Comparison of ENCODE assay signal across 13 cellular contexts in the genomic region with DNA sequence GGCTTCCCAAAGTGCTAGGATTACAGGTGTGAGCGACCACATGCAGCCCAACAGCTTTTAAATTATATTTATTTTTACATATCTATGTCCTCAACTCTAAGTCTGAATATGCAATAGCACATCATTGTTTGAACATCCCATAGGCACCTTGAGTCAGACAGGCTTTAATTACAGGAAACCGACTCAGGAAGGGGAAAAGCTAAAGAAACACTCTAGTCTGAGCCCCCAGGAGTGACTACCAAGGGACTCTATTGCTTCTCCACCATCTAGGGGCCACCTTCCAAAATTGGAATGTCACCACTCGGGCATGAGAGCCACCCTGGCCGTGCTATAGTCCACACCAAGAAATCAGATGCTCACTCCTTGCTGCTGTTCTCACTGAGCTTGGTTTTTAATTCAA. TPM values are rescaled to one million over a fixed set of nuclear protein-coding genes. Genes with fewer than 3 reads are reported as not detected.
DNase-seq lines count a peak whose midpoint lies in the region; ATAC-seq, FAIRE-seq and TF ChIP-seq lines count a peak whose summit lies in the region.
"Had no signal": no experiment of that assay in that cellular context is flagged by ENCODE, and none has a peak within 500 bp of the region (broad histone marks: within the 10 kb centered on the region; RNA-seq: fewer than 3 reads in every experiment).

No MANE protein-coding gene starts in this region.

- H3K4ac ChIP-seq in trophoblast cell (ENCODE audit: low read depth, low read length): no peak overlapping the region

- H2BK5ac ChIP-seq in trophoblast cell (ENCODE audit: low read depth, low read length, poor library complexity): peak overlapping the region; percentile 80

- H3K27ac Mint-ChIP-seq in endothelial cell (ENCODE audit: unreplicated experiment): peak overlapping the region; percentile 88

- no peak overlapping the region for H3K18ac ChIP-seq in trophoblast cell (ENCODE audit: low read length)

- no peaks in the 10 kb centered on the region for H3K79me2 ChIP-seq in Loucy (ENCODE audit: insufficient read depth, low read length)
- H3K79me2 ChIP-seq in trophoblast cell (ENCODE audit: control insufficient read depth, insufficient read depth, low read length, poor library complexity): peaks cover 2% of the 10 kb centered on the region

- no peaks in the 10 kb centered on the region for H3K9me3 Mint-ChIP-seq in endothelial cell (ENCODE audit: unreplicated experiment)
- H3K9me3 Mint-ChIP-seq: CD8-positive, alpha-beta memory T cell had no signal

- no peak overlapping the region for H3K14ac ChIP-seq in trophoblast cell (ENCODE audit: low read length)

- H3K4me3 ChIP-seq in Loucy (ENCODE audit: low read length, poor library complexity, severe bottlenecking): peak overlapping the region; percentile 26
- H3K4me3 ChIP-seq in trophoblast cell (ENCODE audit: low read depth, low read length): no peak overlapping the region
- H3K4me3 ChIP-seq: A549 had no signal

- no peak overlapping the region for H2BK12ac ChIP-seq in trophoblast cell (ENCODE audit: low read length)

- peaks cover 33% of the 10 kb centered on the region for H3K4me1 Mint-ChIP-seq in endothelial cell (ENCODE audit: unreplicated experiment)

- no peak for DNase-seq in endothelial cell (ENCODE audit: low spot score)
- DNase-seq in trophoblast cell: no peak
- DNase-seq in medulla oblongata (ENCODE audit: extremely low spot score): no peak
- no peak for DNase-seq in DMS53 treated with DMSO at 0.1 percent for 48 hours (lab: John Stamatoyannopoulos, UW; ENCODE audit: unreplicated experiment)
- no peak for DNase-seq in GM19239 (ENCODE audit: insufficient read length, low spot score)
- DNase-seq: Caco-2; CD8-positive, alpha-beta memory T cell had no signal

- no peak overlapping the region for H4K12ac ChIP-seq in trophoblast cell (ENCODE audit: low read depth, low read length)

- no peak for FAIRE-seq in GM19239 (lab: Jason Lieb, UNC)
- FAIRE-seq: A549, HepG2, HTR-8/SVneo had no signal

- ATAC-seq in HG03139 (IDR thresholded peaks at IDR 0.05; ENCODE audit: unreplicated experiment): no peak
- ATAC-seq: A549, HepG2 had no signal

- no peaks in the 10 kb centered on the region for H4K20me1 ChIP-seq in Loucy (ENCODE audit: insufficient read depth, low read length, poor library complexity, severe bottlenecking)

- peak overlapping the region; percentile 67 for H2BK120ac ChIP-seq in trophoblast cell (ENCODE audit: insufficient read depth, low read length, poor library complexity)

- no peaks in the 10 kb centered on the region for H3K9me2 ChIP-seq in Loucy (replicated peaks; ENCODE audit: low read depth, low read length)

- H3K9me3 ChIP-seq in Loucy (ENCODE audit: insufficient read depth, low read depth, low read length): no peaks in the 10 kb centered on the region
- H3K9me3 ChIP-seq in trophoblast cell (ENCODE audit: insufficient read depth, low read depth, low read length): no peaks in the 10 kb centered on the region
- H3K9me3 ChIP-seq: A549, Caco-2 had no signal

- H3K4me3 Mint-ChIP-seq in endothelial cell (ENCODE audit: unreplicated experiment): no peak overlapping the region
- H3K4me3 Mint-ChIP-seq: CD8-positive, alpha-beta memory T cell had no signal

- H3K4me2 ChIP-seq in Loucy (ENCODE audit: low read depth, low read length, poor library complexity, severe bottlenecking) (peak overlapping the region; percentile 44), trophoblast cell (ENCODE audit: low read length) (no peak overlapping the region)
- H3K4me2 ChIP-seq: A549 had no signal

- H3K36me3 ChIP-seq in Loucy (ENCODE audit: insufficient read depth, low read length) (no peaks in the 10 kb centered on the region), trophoblast cell (ENCODE audit: control insufficient read depth in 1 of 2, insufficient read depth in 2 of 2, low read length in 2 of 2) (no peaks in the 10 kb centered on the region)

- H3K9ac ChIP-seq in Loucy (ENCODE audit: low read depth, low read length, poor library complexity, severe bottlenecking): no peak overlapping the region
- H3K9ac ChIP-seq in trophoblast cell (ENCODE audit: low read length): no peak overlapping the region

- H3K4me1 ChIP-seq in Loucy (ENCODE audit: insufficient read depth, low read length, poor library complexity, severe bottlenecking): peaks cover 23% of the 10 kb centered on the region
- peaks cover 13 to 26% of the 10 kb centered on the region in 2 experiments for H3K4me1 ChIP-seq in trophoblast cell (ENCODE audit: control insufficient read depth in 1 of 2, insufficient read depth in 2 of 2, low read length in 2 of 2)

- peak overlapping the region; percentile 59 for H3K27ac ChIP-seq in trophoblast cell (ENCODE audit: low read depth, low read length)
- H3K27ac ChIP-seq: A549 had no signal

- H3K27me3 ChIP-seq in Loucy (ENCODE audit: insufficient read depth, low read length, poor library complexity, severe bottlenecking): no peaks in the 10 kb centered on the region
- H3K27me3 ChIP-seq in trophoblast cell (ENCODE audit: insufficient read depth, low read length): no peaks in the 10 kb centered on the region

- peak overlapping the region; percentile 86 for H2AK5ac ChIP-seq in trophoblast cell (ENCODE audit: low read length)

- TF ChIP-seq CTCF in Loucy (conservative IDR thresholded peaks at IDR 0.05; ENCODE audit: low read length): no peak
- no peak for TF ChIP-seq CTCF in endothelial cell (IDR thresholded peaks at IDR 0.05; ENCODE audit: unreplicated experiment)

- H3K23ac ChIP-seq in trophoblast cell (ENCODE audit: low read length): no peak overlapping the region

- H3K27me3 Mint-ChIP-seq in endothelial cell (ENCODE audit: unreplicated experiment): peaks cover 6% of the 10 kb centered on the region

- no peaks in the 10 kb centered on the region for H3K36me3 Mint-ChIP-seq in endothelial cell (ENCODE audit: low read depth, unreplicated experiment)
- H3K36me3 Mint-ChIP-seq: CD8-positive, alpha-beta memory T cell had no signal

- no CpG with 5 or more reads among the region's 4 CpGs for WGBS in trophoblast cell (ENCODE audit: extremely low coverage, insufficient coverage, insufficient read length)

- no peak overlapping the region for H4K8ac ChIP-seq in trophoblast cell (ENCODE audit: low read depth, low read length)

- H3K79me1 ChIP-seq in trophoblast cell (ENCODE audit: low read length): peaks cover 38% of the 10 kb centered on the region

- peak overlapping the region; percentile 87 for H4K91ac ChIP-seq in trophoblast cell (ENCODE audit: low read depth, low read length)

- H2AFZ ChIP-seq in Loucy (ENCODE audit: low read length) (peak overlapping the region; percentile 54), trophoblast cell (ENCODE audit: insufficient read depth, low read length, poor library complexity) (no peak overlapping the region)

- H3F3A ChIP-seq in Loucy (ENCODE audit: low read depth): no peaks in the 10 kb centered on the region

RNA-seq across cellular contexts. Expression of a gene that starts 14.0 kb away (rescaled TPM):
- total RNA-seq in endothelial cell (ENCODE audit: unreplicated experiment): 0.31 TPM
- polyA plus RNA-seq in trophoblast cell (2013): 455 and 486 TPM in 2 replicates
- total RNA-seq: CD8-positive, alpha-beta memory T cell; H4; HepG2 had no signal
- polyA plus RNA-seq: CD8-positive, alpha-beta memory T cell had no signal

RNA-seq across cellular contexts. Expression of a gene that starts 21.1 kb away (rescaled TPM):
- 101 TPM for total RNA-seq in endothelial cell (ENCODE audit: unreplicated experiment)
- 62.1 and 62.8 TPM in 2 replicates for polyA plus RNA-seq in trophoblast cell (2013)
